ENCODE assay signal across 15 cellular contexts in the genomic region with DNA sequence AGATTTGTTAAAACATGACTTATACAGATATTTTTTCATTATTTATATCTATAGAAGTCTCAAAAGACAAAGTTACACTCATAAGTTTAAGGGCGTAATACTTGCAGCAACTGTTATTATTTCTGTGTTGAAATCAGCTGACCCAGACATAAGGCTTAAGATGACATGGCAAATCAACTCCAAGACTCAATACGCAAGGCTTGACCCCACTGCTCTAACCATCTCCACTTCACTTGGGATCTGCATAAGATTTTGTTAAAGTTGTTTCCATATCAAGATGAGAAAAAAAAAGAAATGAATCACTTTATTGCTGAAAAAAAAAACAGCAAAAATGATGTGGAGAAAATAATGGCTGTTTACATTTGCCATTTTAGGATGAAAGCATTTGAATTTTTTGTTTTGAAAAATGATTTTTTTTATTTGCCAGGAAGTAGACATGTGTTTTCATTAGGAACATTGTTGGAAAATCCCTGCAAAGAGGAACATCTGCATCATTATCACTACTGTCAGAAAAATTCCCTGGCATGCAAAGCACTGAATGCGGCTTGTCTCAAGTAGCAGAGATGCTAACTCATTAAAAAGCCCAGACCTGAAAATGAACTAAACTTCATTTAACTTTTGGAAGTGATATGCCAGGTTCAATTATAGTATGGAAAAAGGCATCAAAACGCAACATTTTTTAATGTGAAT.
"Had no signal": no experiment of that assay in that cellular context is flagged by ENCODE, and none has a peak within 500 bp of the region (broad histone marks: within the 10 kb centered on the region; RNA-seq: fewer than 3 reads in every experiment).

No MANE protein-coding gene starts in this region.

- DNase-seq: activated CD4-positive, alpha-beta T cell treated with anti-CD3 and anti-CD28 coated beads, Interleukin-2, amount 50 U/mL, for 1 hour; activated CD8-positive, alpha-beta memory T cell treated with anti-CD3 and anti-CD28 coated beads for 24 hours; activated naive CD4-positive, alpha-beta T cell treated with Interleukin-2 at 50 U/mL for 16 hours; foreskin keratinocyte; left colon; mammary epithelial cell; mucosa of descending colon; naive thymus-derived CD4-positive, alpha-beta T cell; SW 1271 had no signal

- H3K79me2 ChIP-seq: parathyroid adenoma had no signal

- H3K9ac ChIP-seq: parathyroid adenoma had no signal

- H3K27me3 ChIP-seq: cardiac muscle cell, foreskin keratinocyte, suprapubic skin had no signal

- H2AFZ ChIP-seq: parathyroid adenoma had no signal

- H3K9me3 ChIP-seq: mucosa of descending colon, suprapubic skin had no signal

- ATAC-seq: activated CD4-positive, CD25-positive, alpha-beta regulatory T cell treated with anti-CD3 and anti-CD28 coated beads, Interleukin-2, amount 50 U/mL, for 24 hours; activated T-helper 17 cell treated with anti-CD3 and anti-CD28 coated beads, Interleukin-2, amount 50 U/mL, for 72 hours; foreskin keratinocyte; left colon; mucosa of descending colon; naive thymus-derived CD4-positive, alpha-beta T cell had no signal

- H3K27ac ChIP-seq: cardiac muscle cell, foreskin keratinocyte, parathyroid adenoma, suprapubic skin had no signal

- H3K4me1 ChIP-seq: foreskin keratinocyte, parathyroid adenoma had no signal

- H3K36me3 ChIP-seq: cardiac muscle cell, suprapubic skin had no signal

- H3K4me3 ChIP-seq: cardiac muscle cell, mucosa of descending colon, skin epidermis, suprapubic skin had no signal
